23 cellular contexts compared by ENCODE assay signal in the genomic region with DNA sequence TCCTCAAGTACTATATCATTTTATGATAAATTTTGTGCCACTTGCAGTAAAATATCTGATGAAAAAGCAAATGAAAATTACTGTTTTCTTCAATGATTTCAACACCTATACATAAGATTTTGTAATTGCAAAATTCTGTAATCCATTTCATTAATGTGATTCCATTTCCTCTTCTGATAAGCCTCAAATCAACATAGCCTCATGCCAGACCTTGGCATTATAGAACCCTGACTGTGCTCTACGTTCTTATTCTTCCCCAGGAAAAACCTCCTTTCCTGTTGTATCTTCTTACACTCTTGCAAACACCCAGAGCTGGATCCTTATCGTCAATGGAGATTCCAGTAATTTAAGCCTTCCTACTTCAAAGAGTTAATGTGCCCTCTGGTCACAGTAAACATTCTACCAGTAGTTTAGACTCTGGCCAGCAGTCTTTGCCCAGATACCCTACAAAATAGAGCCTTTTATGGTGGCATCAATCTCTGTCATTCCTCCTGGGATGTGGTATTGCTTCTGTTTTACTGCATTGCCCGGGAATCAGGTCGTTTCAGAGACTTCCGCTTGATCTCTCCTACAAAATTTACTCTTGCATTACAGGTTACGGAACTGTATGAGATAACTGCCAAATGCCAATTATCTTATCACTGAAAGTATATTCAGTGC. TPM values are rescaled to one million over a fixed set of nuclear protein-coding genes. Genes with fewer than 3 reads are reported as not detected.
DNase-seq lines count a peak whose midpoint lies in the region; ATAC-seq, FAIRE-seq and TF ChIP-seq lines count a peak whose summit lies in the region.
"Had no signal": no experiment of that assay in that cellular context is flagged by ENCODE, and none has a peak within 500 bp of the region (broad histone marks: within the 10 kb centered on the region; RNA-seq: fewer than 3 reads in every experiment).

No MANE protein-coding gene starts in this region.

- H3K9me3 ChIP-seq in duodenal mucosa (ENCODE audit: control insufficient read depth in 1 of 2, low read length in 2 of 2) (no peaks in the 10 kb centered on the region), mucosa of descending colon (no peaks in the 10 kb centered on the region), transverse colon (no peaks in the 10 kb centered on the region), endodermal cell (ENCODE audit: control insufficient read depth, low read length) (no peaks in the 10 kb centered on the region)
- H3K9me3 ChIP-seq: A549, Caco-2 had no signal

- no peak overlapping the region for H3K27ac Mint-ChIP-seq in endodermal cell
- H3K27ac Mint-ChIP-seq: CD4-positive, alpha-beta T cell; HFFc6 had no signal

- H3K9me3 Mint-ChIP-seq in endodermal cell = no peaks in the 10 kb centered on the region
- H3K9me3 Mint-ChIP-seq: CD4-positive, alpha-beta T cell had no signal

- no peak for TF ChIP-seq EP300 in transverse colon (IDR thresholded peaks at IDR 0.05; ENCODE audit: low read depth)

- intact Hi-C loops in mucosa of descending colon (cut with DNase I, micrococcal nuclease) = no loop called here
- intact Hi-C loops in transverse colon (cut with DNase I; ENCODE audit: low total_unique reads) = no loop called here

- no peak overlapping the region for H3K4me3 Mint-ChIP-seq in endodermal cell
- H3K4me3 Mint-ChIP-seq: CD4-positive, alpha-beta T cell; HFFc6 had no signal

- H3K27me3 Mint-ChIP-seq in endodermal cell (ENCODE audit: insufficient read depth) = no peaks in the 10 kb centered on the region

- H3K4me3 ChIP-seq in duodenal mucosa (ENCODE audit: low read depth in 1 of 2, low read length in 2 of 2) (peak overlapping the region; percentile 21 to 24), mucosa of descending colon (no peak overlapping the region), transverse colon (no peak overlapping the region), endodermal cell (ENCODE audit: low read length) (no peak overlapping the region)
- H3K4me3 ChIP-seq: A549 had no signal

- peak; percentile 97 for ATAC-seq in mucosa of descending colon
- ATAC-seq: A549, HCT116 had no signal

- H3K4me1 Mint-ChIP-seq in endodermal cell = no peaks in the 10 kb centered on the region

- WGBS in transverse colon (ENCODE audit: low coverage in 1 of 2), 2 donors = 45 to 54% methylated on average over 6 of the region's 6 CpGs
- WGBS in endodermal cell (ENCODE audit: insufficient coverage in 1 of 2, insufficient read length in 1 of 2), 2 experiments = 92 to 96% methylated on average over 4 to 6 of the region's 6 CpGs

- no peak for TF ChIP-seq POLR2A in transverse colon (IDR thresholded peaks at IDR 0.05)

- TF ChIP-seq CTCF in mucosa of descending colon (IDR thresholded peaks at IDR 0.05) = no peak
- TF ChIP-seq CTCF in transverse colon (IDR thresholded peaks at IDR 0.05) = peak in 1 of 5 experiments; percentile 26
- TF ChIP-seq CTCF in endodermal cell (conservative IDR thresholded peaks at IDR 0.05) = no peak

- no peak overlapping the region for H3K27ac ChIP-seq in duodenal mucosa (ENCODE audit: low read depth, low read length)
- H3K27ac ChIP-seq in transverse colon = peak overlapping the region in 2 of 4 donors; percentile 10 to 13
- H3K27ac ChIP-seq in endodermal cell (ENCODE audit: low read depth, low read length) = no peak overlapping the region
- H3K27ac ChIP-seq: 22Rv1, A549, C4-2B had no signal

- peaks cover 7 to 17% of the 10 kb centered on the region in 2 donors for H3K4me1 ChIP-seq in duodenal mucosa (ENCODE audit: control insufficient read depth in 1 of 2, insufficient read depth in 2 of 2, low read length in 2 of 2)
- H3K4me1 ChIP-seq in mucosa of descending colon (ENCODE audit: low read depth) = no peaks in the 10 kb centered on the region
- peaks cover 0 to 5% (median 0%) of the 10 kb centered on the region in 4 donors for H3K4me1 ChIP-seq in transverse colon
- H3K4me1 ChIP-seq in endodermal cell (ENCODE audit: control insufficient read depth, insufficient read depth, low read length) = no peaks in the 10 kb centered on the region
- H3K4me1 ChIP-seq: A549, Caco-2 had no signal

- no peaks in the 10 kb centered on the region for H3K36me3 ChIP-seq in duodenal mucosa (ENCODE audit: control insufficient read depth in 1 of 2, insufficient read depth in 2 of 2, low read length in 2 of 2)
- H3K36me3 ChIP-seq in mucosa of descending colon (ENCODE audit: low read depth) = no peaks in the 10 kb centered on the region
- H3K36me3 ChIP-seq in transverse colon = peaks cover 0 to 3% (median 0%) of the 10 kb centered on the region in 4 donors
- no peaks in the 10 kb centered on the region for H3K36me3 ChIP-seq in endodermal cell (ENCODE audit: control insufficient read depth, insufficient read depth, low read length)

- H3K9ac ChIP-seq in duodenal mucosa (ENCODE audit: low read depth in 1 of 2, low read length in 2 of 2) (no peak overlapping the region), endodermal cell (ENCODE audit: extremely low read depth, low read length, poor library complexity, severe bottlenecking) (no peak overlapping the region)

- in situ Hi-C loops in transverse colon (cut with MboI; ENCODE audit: low pct_ligation_motif_present in 1 of 4, low pct_unique_long_range_greater_than_20kb in 1 of 4, low sequenced_read_pairs in 3 of 4) = no loop called here

- DNase-seq in ELF-1 (ENCODE audit: low read depth, low spot score) (peak; percentile 33), mucosa of descending colon (peak in 1 of 3 donors; percentile 66), transverse colon (peak; percentile 40), midbrain (lab: John Stamatoyannopoulos, UW) (no peak), GM19239 (ENCODE audit: insufficient read length, low spot score) (no peak), endodermal cell (no peak)
- DNase-seq: AML-193; Caco-2; CD4-positive, alpha-beta T cell; GDM1; GOT3; H7; HFFc6; IMR-90 had no signal

- H3K27me3 ChIP-seq in duodenal mucosa (ENCODE audit: control insufficient read depth in 1 of 2, insufficient read depth in 2 of 2, low read length in 2 of 2) (no peaks in the 10 kb centered on the region), transverse colon (no peaks in the 10 kb centered on the region), endodermal cell (ENCODE audit: control insufficient read depth, insufficient read depth, low read length, poor library complexity, severe bottlenecking) (no peaks in the 10 kb centered on the region)

- FAIRE-seq in GM19239 (lab: Jason Lieb, UNC) = no peak
- FAIRE-seq: A549, D721Med, GM12892, GM18507, HTR-8/SVneo had no signal

- H3K36me3 Mint-ChIP-seq in endodermal cell (ENCODE audit: low read depth) = no peaks in the 10 kb centered on the region

RNA-seq across cellular contexts. Expression of gene CHRM3, which starts 48.5 kb away (rescaled TPM):
- total RNA-seq in mucosa of descending colon = 10 to 100 TPM; 11.4 to 48.2 (median 15.1) TPM
- 10 to 100 TPM; 14.6 to 29.5 (median 18.9) TPM for total RNA-seq in transverse colon
- total RNA-seq in endodermal cell = 1 to 10 TPM; 2.0 to 5.5 TPM
- polyA plus RNA-seq in endodermal cell (2013, experiment 1 of 2) = 0.96 TPM
- polyA plus RNA-seq in endodermal cell (2013, experiment 2 of 2) = 0.99 TPM
- total RNA-seq: IMR-90 had no signal
- polyA plus RNA-seq: IMR-90 had no signal

Comparison
In these comparisons a context has a peak if more than half of its experiments do, and no peak if none do; other contexts are left out.
1. DNase-seq: peak in ELF-1 (single experiment) and transverse colon (single experiment); none in midbrain (single experiment), GM19239 (single experiment) and endodermal cell (single experiment).
2. H3K4me3 ChIP-seq: peak in duodenal mucosa (2 of 2); none in mucosa of descending colon (single experiment), transverse colon (0 of 4) and endodermal cell (single experiment).